8 cellular contexts compared by ENCODE assay signal in the genomic region with DNA sequence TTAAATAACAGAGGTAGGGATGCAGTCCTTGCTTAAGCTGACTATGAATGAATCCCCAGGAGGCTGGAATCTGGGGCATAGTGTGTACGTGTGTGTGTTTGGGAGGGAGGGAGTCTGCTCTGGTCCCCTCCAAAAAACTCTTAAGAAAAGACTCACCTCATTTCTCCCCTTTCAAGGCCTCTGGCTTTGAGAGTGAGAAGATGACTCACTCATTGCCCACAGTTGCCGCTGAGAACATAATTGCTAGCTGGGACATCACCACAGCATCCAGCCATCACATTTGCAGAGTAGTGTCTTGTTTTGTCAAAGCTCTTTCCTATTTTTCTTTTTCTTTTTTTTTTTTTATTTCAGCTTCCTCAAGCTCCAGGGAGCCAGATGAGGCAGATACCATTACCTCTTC.
DNase-seq lines count a peak whose midpoint lies in the region; ATAC-seq and TF ChIP-seq lines count a peak whose summit lies in the region.

No MANE protein-coding gene starts in this region.

- DNase-seq in SIG-M5 (lab: John Stamatoyannopoulos, UW) (peak; percentile 12), amniotic stem cell (lab: John Stamatoyannopoulos, UW) (peak; percentile 4), lung (ENCODE audit: low spot score) (no peak), thoracic aorta (ENCODE audit: low spot score) (no peak), COR-L47 (lab: John Stamatoyannopoulos, UW) (no peak), putamen (ENCODE audit: low spot score) (no peak)

- H3K4me1 ChIP-seq in lung (ENCODE audit: control insufficient read depth in 2 of 2, insufficient read depth in 2 of 2, low read length in 2 of 2) (peaks cover 5 to 6% of the 10 kb centered on the region in 2 donors), thoracic aorta (ENCODE audit: control insufficient read depth in 1 of 2, low read depth in 2 of 2) (peaks cover 20 to 40% of the 10 kb centered on the region in 2 donors)

- ATAC-seq in GM18867 (IDR thresholded peaks at IDR 0.05; ENCODE audit: unreplicated experiment) (peak; percentile 60), HG03025 (IDR thresholded peaks at IDR 0.05; ENCODE audit: low FRiP score, unreplicated experiment) (peak; percentile 38), lung (ENCODE audit: insufficient read depth, low FRiP score) (no peak), thoracic aorta (ENCODE audit: insufficient number of reproducible peaks, low FRiP score, low read depth) (peak; percentile 68)

- 0 to 36% methylated on average over 2 of the region's 2 CpGs for WGBS in lung, 2 donors

- H3K36me3 ChIP-seq in lung (ENCODE audit: control insufficient read depth in 2 of 2, insufficient read depth in 2 of 2, low read length in 2 of 2) (no peaks in the 10 kb centered on the region), thoracic aorta (no peaks in the 10 kb centered on the region)

- H3K27me3 ChIP-seq in lung (ENCODE audit: control insufficient read depth, insufficient read depth) (no peaks in the 10 kb centered on the region), thoracic aorta (replicated peaks; ENCODE audit: insufficient read depth) (no peaks in the 10 kb centered on the region)

- H3K9me3 ChIP-seq in lung (ENCODE audit: control insufficient read depth in 2 of 2, insufficient read depth in 1 of 2, low read length in 1 of 2) (no peaks in the 10 kb centered on the region), thoracic aorta (no peaks in the 10 kb centered on the region)

- H3K4me3 ChIP-seq in lung, result no peak overlapping the region
- no peak overlapping the region for H3K4me3 ChIP-seq in thoracic aorta

- peak overlapping the region; percentile 66 to 74 for H3K27ac ChIP-seq in lung (ENCODE audit: low read depth in 1 of 2, low read length in 1 of 2)
- H3K27ac ChIP-seq in thoracic aorta, result peak overlapping the region; percentile 69 to 87

- TF ChIP-seq CTCF in lung (IDR thresholded peaks at IDR 0.05; ENCODE audit: control extremely low read depth, extremely low read depth), result no peak
- TF ChIP-seq CTCF in thoracic aorta (IDR thresholded peaks at IDR 0.05), result no peak

Comparison
In these comparisons a context has a peak if more than half of its experiments do, and no peak if none do; other contexts are left out.
1. DNase-seq: peak in SIG-M5 (single experiment) and amniotic stem cell (single experiment); none in lung (single experiment), thoracic aorta (single experiment), COR-L47 (single experiment) and putamen (single experiment).